In the genomic region with DNA sequence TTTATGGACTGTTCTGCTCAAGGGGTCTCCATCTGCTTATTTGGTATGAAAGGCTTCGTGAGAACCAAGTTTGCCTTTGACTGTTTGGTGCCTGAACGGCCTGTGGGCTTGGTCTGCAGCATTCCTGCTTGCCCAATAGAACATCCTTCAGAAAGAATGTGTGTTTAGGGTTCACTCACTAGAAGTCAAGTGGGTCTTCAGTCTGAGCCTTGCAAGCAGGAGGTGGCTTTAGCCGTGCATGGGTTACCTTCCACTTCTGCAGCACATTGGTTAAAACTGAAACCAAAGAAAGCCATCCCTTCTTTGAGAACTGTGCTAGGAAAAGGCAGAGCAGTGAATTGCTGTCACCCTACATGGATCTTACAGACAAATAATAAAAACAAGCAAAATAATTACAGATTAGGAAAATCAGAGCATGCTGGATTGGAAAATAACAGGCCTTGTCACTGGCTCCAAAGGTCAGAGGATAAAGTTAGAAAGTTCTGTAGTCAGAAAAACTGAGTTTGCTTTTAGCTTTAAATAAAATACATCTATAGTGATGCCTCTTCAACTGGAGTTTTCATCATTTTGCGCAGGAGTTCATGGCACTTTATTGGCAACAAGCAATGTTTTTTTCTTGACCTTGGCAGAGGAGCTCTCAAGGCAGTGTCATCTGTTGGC, we compare ENCODE assay signal across 19 cellular contexts. TPM values are rescaled to one million over a fixed set of nuclear protein-coding genes. Genes with fewer than 3 reads are reported as not detected.
DNase-seq lines count a peak whose midpoint lies in the region; ATAC-seq, FAIRE-seq and TF ChIP-seq lines count a peak whose summit lies in the region.
"Had no signal": no experiment of that assay in that cellular context is flagged by ENCODE, and none has a peak within 500 bp of the region (broad histone marks: within the 10 kb centered on the region; RNA-seq: fewer than 3 reads in every experiment).

No MANE protein-coding gene starts in this region.

- TF ChIP-seq EP300 in HepG2 (IDR thresholded peaks at IDR 0.05; ENCODE audit: low read depth in 2 of 2, low read length in 2 of 2) (no peak), HepG2 (CRISPR knock-in tag; IDR thresholded peaks at IDR 0.05; ENCODE audit: borderline replicate concordance) (no peak)

- ATAC-seq in HG03095 (IDR thresholded peaks at IDR 0.05; ENCODE audit: unreplicated experiment) (peak; percentile 47), HepG2 (no peak), body of pancreas (no peak)
- ATAC-seq: PC-3 had no signal

- H3K27me3 ChIP-seq in HepG2 (ENCODE audit: control insufficient read depth in 1 of 2, insufficient read depth in 2 of 2, low read length in 2 of 2) = no peaks in the 10 kb centered on the region
- peaks cover 0 to 11% (median 0%) of the 10 kb centered on the region in 7 donors for H3K27me3 ChIP-seq in spleen (replicated peaks in 1 of 7)
- no peaks in the 10 kb centered on the region for H3K27me3 ChIP-seq in A673 (replicated peaks; ENCODE audit: insufficient read depth, low read depth, low read length, poor library complexity)
- no peaks in the 10 kb centered on the region for H3K27me3 ChIP-seq in body of pancreas
- H3K27me3 ChIP-seq: SJCRH30 had no signal

- H3K36me3 ChIP-seq in HepG2 (replicated peaks in 1 of 2; ENCODE audit: control insufficient read depth in 1 of 2, insufficient read depth in 2 of 2, low read length in 2 of 2) (peaks cover 0 to 3% of the 10 kb centered on the region in 2 experiments; a peak in 1 of 5 replicates), spleen (no peaks in the 10 kb centered on the region), A673 (ENCODE audit: insufficient read depth, low read length, poor library complexity, severe bottlenecking) (no peaks in the 10 kb centered on the region), body of pancreas (replicated peaks in 1 of 2; ENCODE audit: insufficient read depth in 1 of 2, low read depth in 2 of 2) (no peaks in the 10 kb centered on the region)
- H3K36me3 ChIP-seq: SJCRH30 had no signal

- TF ChIP-seq CTCF in Calu3 (IDR thresholded peaks at IDR 0.05; ENCODE audit: unreplicated experiment) (no peak), HepG2 (CRISPR knock-in tag; IDR thresholded peaks at IDR 0.05) (no peak), spleen (IDR thresholded peaks at IDR 0.05 in 8 of 11, conservative IDR thresholded peaks at IDR 0.05 in 3 of 11) (no peak), A673 (conservative IDR thresholded peaks at IDR 0.05; ENCODE audit: low read depth, low read length) (no peak), body of pancreas (IDR thresholded peaks at IDR 0.05) (no peak)

- H3K27ac Mint-ChIP-seq in Calu3 (ENCODE audit: unreplicated experiment) = peak overlapping the region; percentile 78
- H3K27ac Mint-ChIP-seq: HFFc6 had no signal

- no peak overlapping the region for H2AFZ ChIP-seq in HepG2 (ENCODE audit: low read length)

- TF ChIP-seq RAD21 in HepG2 (CRISPR knock-in tag; IDR thresholded peaks at IDR 0.05) = no peak

- in situ Hi-C loops in HepG2 (cut with HindIII; ENCODE audit: extremely low pct_ligation_motif_present, low pct_unique_long_range_greater_than_20kb) = no loop called here

- no peak for TF ChIP-seq POLR2A in HepG2 (IDR thresholded peaks at IDR 0.05; ENCODE audit: insufficient read depth in 1 of 2, low read depth in 2 of 2, low read length in 2 of 2)
- no peak for TF ChIP-seq POLR2A in spleen (IDR thresholded peaks at IDR 0.05)
- no peak for TF ChIP-seq POLR2A in body of pancreas (IDR thresholded peaks at IDR 0.05)

- H3K4me3 ChIP-seq in HepG2 (replicated peaks in 1 of 3; ENCODE audit: insufficient read depth in 1 of 3, low read depth in 2 of 3, low read length in 3 of 3) (no peak overlapping the region), spleen (no peak overlapping the region), A673 (ENCODE audit: low read depth, low read length, poor library complexity, severe bottlenecking) (no peak overlapping the region), body of pancreas (no peak overlapping the region)
- H3K4me3 ChIP-seq: SJCRH30 had no signal

- H3K27ac ChIP-seq in HepG2 (ENCODE audit: extremely low read length, insufficient read depth, low read length) (no peak overlapping the region), spleen (no peak overlapping the region), A673 (ENCODE audit: low read depth, low read length, poor library complexity, severe bottlenecking) (no peak overlapping the region), body of pancreas (peak overlapping the region in 2 of 4 donors; percentile 66 to 78)
- H3K27ac ChIP-seq: RWPE1, SJCRH30 had no signal

- intact Hi-C loops in Calu3 (cut with micrococcal nuclease; ENCODE audit: unreplicated experiment) (no loop called here), HepG2 (cut with micrococcal nuclease; ENCODE audit: unreplicated experiment) (no loop called here), spleen (cut with DNase I; ENCODE audit: low total_unique reads) (no loop called here), A673 (cut with micrococcal nuclease; ENCODE audit: unreplicated experiment) (no loop called here), body of pancreas (cut with DNase I) (no loop called here)

- DNase-seq in Calu3 = no peak
- no peak for DNase-seq in HepG2 (ENCODE audit: low spot score)
- peak; percentile 41 for DNase-seq in spleen
- DNase-seq in OCI-M2 (lab: John Stamatoyannopoulos, UW; ENCODE audit: unreplicated experiment) = no peak
- DNase-seq in A673 (ENCODE audit: low spot score) = no peak
- no peak for DNase-seq in SHP77 (lab: John Stamatoyannopoulos, UW)
- DNase-seq in body of pancreas = no peak
- DNase-seq: C1 segment of cervical spinal cord, HFFc6, KBM-7, NCI-H1417 treated with DMSO at 0.1 percent for 48 hours, NCI-H1930, NCI-H2171 treated with DMSO at 0.1 percent for 48 hours, NCI-H748 treated with DMSO at 0.1 percent for 48 hours, PC-3, SJCRH30 had no signal

- H3K4me3 Mint-ChIP-seq in Calu3 (ENCODE audit: low read depth, unreplicated experiment) = no peak overlapping the region
- H3K4me3 Mint-ChIP-seq: HFFc6 had no signal

- peak; percentile 60 for FAIRE-seq in HepG2 (lab: Jason Lieb, UNC)
- FAIRE-seq: A204.1 had no signal

- no peaks in the 10 kb centered on the region for H3K9me3 ChIP-seq in HepG2 (ENCODE audit: low read length)
- H3K9me3 ChIP-seq in spleen = no peaks in the 10 kb centered on the region
- no peaks in the 10 kb centered on the region for H3K9me3 ChIP-seq in A673 (ENCODE audit: low read depth, low read length, poor library complexity, severe bottlenecking)
- H3K9me3 ChIP-seq in body of pancreas = no peaks in the 10 kb centered on the region
- H3K9me3 ChIP-seq: SJCRH30 had no signal

- 94% methylated on average over 3 of the region's 4 CpGs for WGBS in HepG2 (ENCODE audit: low lambda C conversion rate)
- 75 to 91% (median 84%) methylated on average over 4 of the region's 4 CpGs for WGBS in spleen, 5 donors
- 75 to 83% methylated on average over 4 of the region's 4 CpGs for WGBS in body of pancreas, 2 donors

- CTCF ChIA-PET in Calu3 (lab: Charles Lee) = interaction anchor here (1.1 kb wide), 1 partner anchor 13 kb away, joined by 3 read pairs; no protein-coding TSS in a partner anchor
- CTCF ChIA-PET in HepG2 (lab: Yijun Ruan, JAX; ENCODE audit: low intra/inter-chr PET ratio, low total read pairs) = no interaction called here
- CTCF ChIA-PET in A673 (lab: Charles Lee) = no interaction called here

- H4K20me1 ChIP-seq in HepG2 (ENCODE audit: insufficient read depth, low read length) = no peaks in the 10 kb centered on the region

- no peaks in the 10 kb centered on the region for H3K9me3 Mint-ChIP-seq in Calu3 (ENCODE audit: low read depth, unreplicated experiment)
- H3K9me3 Mint-ChIP-seq: HFFc6 had no signal

- H3K4me2 ChIP-seq in HepG2 (ENCODE audit: low read depth, low read length) = peak overlapping the region; percentile 20; the same call in 1 of the 2 replicates

- peaks cover 53% of the 10 kb centered on the region for H3K36me3 Mint-ChIP-seq in Calu3 (ENCODE audit: insufficient read depth, unreplicated experiment)

- peaks cover 23% of the 10 kb centered on the region for H3K79me2 ChIP-seq in HepG2 (ENCODE audit: insufficient read depth, low read length)

- peaks cover 82% of the 10 kb centered on the region for H3K4me1 Mint-ChIP-seq in Calu3 (ENCODE audit: low read depth, unreplicated experiment)

- no peak overlapping the region for H3K9ac ChIP-seq in HepG2 (ENCODE audit: insufficient read depth, low read depth, low read length)

- H3K27me3 Mint-ChIP-seq in Calu3 (ENCODE audit: unreplicated experiment) = no peaks in the 10 kb centered on the region

- POLR2A ChIA-PET in HepG2 (lab: Yijun Ruan, JAX) = interaction anchor here (0.6 kb wide), 1 partner anchor 11 kb away, joined by 3 read pairs; no protein-coding TSS in a partner anchor
- POLR2A ChIA-PET in A673 (lab: Charles Lee; ENCODE audit: low non-redundant PET) = no interaction called here

- BruUV-seq in Calu3 (replicated peaks; lab: Mats Ljungman, UMichigan) = no TSS peak
- BruUV-seq in HepG2 (replicated peaks; lab: Mats Ljungman, UMichigan) = no TSS peak
- no TSS peak for BruUV-seq in A673 (replicated peaks; lab: Mats Ljungman, UMichigan)

- H3K4me1 ChIP-seq in HepG2 (ENCODE audit: insufficient read depth, low read length) = peaks cover 62% of the 10 kb centered on the region
- no peaks in the 10 kb centered on the region for H3K4me1 ChIP-seq in spleen
- peaks cover 10% of the 10 kb centered on the region for H3K4me1 ChIP-seq in A673 (ENCODE audit: insufficient read depth, low read length, poor library complexity, severe bottlenecking)
- peaks cover 78% of the 10 kb centered on the region for H3K4me1 ChIP-seq in body of pancreas
- H3K4me1 ChIP-seq: SJCRH30 had no signal

RNA-seq across cellular contexts. Expression of gene WWC1, which starts 16.6 kb away (rescaled TPM):
- total RNA-seq in Calu3 (2022) = 190 TPM in 2 replicates
- total RNA-seq in HepG2 (2016; rRNA removed; fragmentation: Illumina TruSeq; extraction: Trizol) = 17.3 and 17.9 TPM in 2 replicates
- total RNA-seq in HepG2 (2016; cell fraction: cytosol; rRNA removed; fragmentation: Illumina TruSeq; extraction: Trizol; ENCODE audit: low read depth) = 3.2 and 4.1 TPM in 2 replicates
- total RNA-seq in HepG2 (2016; cell fraction: insoluble cytoplasmic fraction; rRNA removed; fragmentation: Illumina TruSeq; extraction: Trizol) = 16.2 and 18.5 TPM in 2 replicates
- total RNA-seq in HepG2 (2016; cell fraction: membrane; rRNA removed; fragmentation: Illumina TruSeq; extraction: Trizol) = 11.3 and 13.4 TPM in 2 replicates
- total RNA-seq in HepG2 (2016; cell fraction: nucleus; rRNA removed; fragmentation: Illumina TruSeq; extraction: Trizol) = 11.5 and 19.6 TPM in 2 replicates
- 8.3 and 9.3 TPM in 2 replicates for polyA plus RNA-seq in HepG2 (2011; rRNA removed)
- polyA plus RNA-seq in HepG2 (2011; cell fraction: cytosol; rRNA removed) = 5.7 and 5.8 TPM in 2 replicates
- polyA plus RNA-seq in HepG2 (2011; cell fraction: nucleus; rRNA removed) = 9.7 and 10.0 TPM in 2 replicates
- 8.6 and 11.5 TPM in 2 replicates for polyA plus RNA-seq in HepG2 (2012)
- polyA plus RNA-seq in HepG2 (2016; cell fraction: cytosol; fragmentation: Illumina TruSeq; extraction: Trizol; ENCODE audit: low read depth) = 1.6 and 2.5 TPM in 2 replicates
- 16.5 and 17.8 TPM in 2 replicates for polyA plus RNA-seq in HepG2 (2016; cell fraction: insoluble cytoplasmic fraction; fragmentation: Illumina TruSeq; extraction: Trizol; ENCODE audit: low read depth)
- polyA plus RNA-seq in HepG2 (2016; cell fraction: membrane; fragmentation: Illumina TruSeq; extraction: Trizol; ENCODE audit: low read depth) = 7.0 and 8.7 TPM in 2 replicates
- polyA plus RNA-seq in HepG2 (2016; cell fraction: nucleus; fragmentation: Illumina TruSeq; extraction: Trizol; ENCODE audit: insufficient read depth, low read depth) = 16.3 and 18.5 TPM in 2 replicates
- polyA minus RNA-seq in HepG2 (2011; rRNA and poly(A)+ RNA removed; ENCODE audit: low replicate concordance) = 12.6 and 55.5 TPM in 2 replicates
- polyA minus RNA-seq in HepG2 (2011; cell fraction: cytosol; rRNA and poly(A)+ RNA removed) = 6.4 and 7.6 TPM in 2 replicates
- 12.2 and 12.5 TPM in 2 replicates for polyA minus RNA-seq in HepG2 (2011; cell fraction: nucleus; rRNA and poly(A)+ RNA removed)
- 1 to 10 TPM in 6 of 7 donors, under 1 TPM in 1; 0.60 to 5.4 (median 1.3) TPM for total RNA-seq in spleen
- 1 to 10 TPM; 1.1 to 1.5 (median 1.2) TPM for polyA plus RNA-seq in spleen
- 8.2 and 8.8 TPM in 2 replicates for total RNA-seq in A673 (2021)
- total RNA-seq in body of pancreas = 10 to 100 TPM; 40.0 to 49.4 TPM
- total RNA-seq: SJCRH30 had no signal
